ENCODE assay signal across 25 cellular contexts in the genomic region with DNA sequence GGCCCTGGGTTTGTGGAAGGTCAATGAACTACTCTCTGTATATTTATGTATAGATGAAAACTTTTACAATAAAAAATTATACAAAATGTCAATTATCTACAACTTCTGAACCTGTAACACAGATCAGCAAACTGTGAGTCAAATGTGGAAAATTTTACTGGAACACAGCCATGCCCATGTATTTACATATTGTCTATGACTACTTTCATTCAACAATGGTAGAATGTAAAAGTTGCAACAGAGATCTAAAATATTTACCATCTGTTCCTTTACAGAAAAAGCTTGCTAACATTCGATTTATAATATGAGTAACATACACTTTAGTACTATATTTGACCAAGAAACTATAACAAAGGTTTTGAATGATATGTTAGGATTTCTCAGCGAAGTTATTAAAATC.
DNase-seq lines count a peak whose midpoint lies in the region; ATAC-seq and TF ChIP-seq lines count a peak whose summit lies in the region.
"Had no signal": no experiment of that assay in that cellular context is flagged by ENCODE, and none has a peak within 500 bp of the region (broad histone marks: within the 10 kb centered on the region; RNA-seq: fewer than 3 reads in every experiment).

No MANE protein-coding gene starts in this region.

- no peaks in the 10 kb centered on the region for H3K9me3 Mint-ChIP-seq in activated T-cell treated with anti-CD3 and anti-CD28 coated beads, Interleukin-2, amount 50 U/mL, for 24 hours
- H3K9me3 Mint-ChIP-seq: activated CD8-positive, alpha-beta T cell treated with anti-CD3 and anti-CD28 coated beads for 36 hours; activated T-cell treated with anti-CD3 and anti-CD28 coated beads, Interleukin-2, amount 50 U/mL, for 4 hours; mesothelial cell of epicardium; nephron progenitor cell; WTC11 had no signal

- no peaks in the 10 kb centered on the region for H3K36me3 Mint-ChIP-seq in activated T-cell treated with anti-CD3 and anti-CD28 coated beads, Interleukin-2, amount 50 U/mL, for 24 hours (ENCODE audit: low read depth)

- no peak for TF ChIP-seq POLR2A in prostate gland (IDR thresholded peaks at IDR 0.05)

- intact Hi-C loops in prostate gland (cut with DNase I), result no loop called here

- H3K4me1 Mint-ChIP-seq in activated T-cell treated with anti-CD3 and anti-CD28 coated beads, Interleukin-2, amount 50 U/mL, for 24 hours (ENCODE audit: low read depth), result no peaks in the 10 kb centered on the region
- H3K4me1 Mint-ChIP-seq: nephron progenitor cell, WTC11 had no signal

- H3K4me3 ChIP-seq in fibroblast of mammary gland (ENCODE audit: control insufficient read depth, low read depth, low read length) (no peak overlapping the region), prostate gland (no peak overlapping the region)
- H3K4me3 ChIP-seq: BLaER1, dorsolateral prefrontal cortex, thoracic aorta had no signal

- no peaks in the 10 kb centered on the region for H3K9me3 ChIP-seq in prostate gland
- H3K9me3 ChIP-seq: BLaER1, thoracic aorta had no signal

- TF ChIP-seq CTCF in fibroblast of mammary gland (conservative IDR thresholded peaks at IDR 0.05; ENCODE audit: control insufficient read depth, insufficient read depth, low read depth, low read length) (no peak), prostate gland (IDR thresholded peaks at IDR 0.05) (no peak)

- H3K27me3 ChIP-seq in prostate gland (replicated peaks; ENCODE audit: insufficient read depth), result no peaks in the 10 kb centered on the region
- H3K27me3 ChIP-seq: BLaER1 had no signal

- H3K27ac ChIP-seq in prostate gland, result no peak overlapping the region
- H3K27ac ChIP-seq: BLaER1, dorsolateral prefrontal cortex, thoracic aorta had no signal

- 80% methylated on average over 2 of the region's 2 CpGs for WGBS in prostate gland

- no peak overlapping the region for H3K27ac Mint-ChIP-seq in activated T-cell treated with anti-CD3 and anti-CD28 coated beads, Interleukin-2, amount 50 U/mL, for 24 hours
- H3K27ac Mint-ChIP-seq: activated CD8-positive, alpha-beta T cell treated with anti-CD3 and anti-CD28 coated beads for 36 hours; mesothelial cell of epicardium; nephron progenitor cell; WTC11 had no signal

- H3K36me3 ChIP-seq in prostate gland, result no peaks in the 10 kb centered on the region
- H3K36me3 ChIP-seq: thoracic aorta had no signal

- DNase-seq in M059J (ENCODE audit: low read depth) (peak; percentile 14), amniotic stem cell (lab: John Stamatoyannopoulos, UW) (peak; percentile 28), fibroblast of mammary gland (ENCODE audit: low read depth) (peak; percentile 57), prostate gland (ENCODE audit: low spot score) (peak; percentile 52)
- no peak for DNase-seq in activated T-cell treated with anti-CD3 and anti-CD28 coated beads, Interleukin-2, amount 50 U/mL, for 24 hours
- DNase-seq: activated CD8-positive, alpha-beta T cell treated with anti-CD3 and anti-CD28 coated beads for 36 hours; activated naive CD4-positive, alpha-beta T cell treated with anti-CD3 and anti-CD28 coated beads, Interleukin-2, amount 50 U/mL, for 16 hours; activated T-cell treated with anti-CD3 and anti-CD28 coated beads, Interleukin-2, amount 50 U/mL, for 4 hours; dorsolateral prefrontal cortex; GDM1; hypothalamus; kidney glomerular epithelial cell; NCI-H187 treated with DMSO at 0.1 percent for 48 hours; NCI-H510A; nephron progenitor cell; SIG-M5; stimulated activated CD4-positive, alpha-beta T cell treated with anti-CD3 and anti-CD28 coated beads, Interleukin-12 subunit alpha, Interleukin-12 subunit beta, amount 100 ng/mL, for 4 hours; T-helper 2 cell had no signal

- no peaks in the 10 kb centered on the region for H3K27me3 Mint-ChIP-seq in activated T-cell treated with anti-CD3 and anti-CD28 coated beads, Interleukin-2, amount 50 U/mL, for 24 hours
- H3K27me3 Mint-ChIP-seq: activated CD8-positive, alpha-beta T cell treated with anti-CD3 and anti-CD28 coated beads for 36 hours had no signal

- no peaks in the 10 kb centered on the region for H3K4me1 ChIP-seq in prostate gland (replicated peaks)
- H3K4me1 ChIP-seq: BLaER1 had no signal

- no peak overlapping the region for H3K4me3 Mint-ChIP-seq in activated T-cell treated with anti-CD3 and anti-CD28 coated beads, Interleukin-2, amount 50 U/mL, for 24 hours
- H3K4me3 Mint-ChIP-seq: activated CD8-positive, alpha-beta T cell treated with anti-CD3 and anti-CD28 coated beads for 36 hours; activated T-cell treated with anti-CD3 and anti-CD28 coated beads, Interleukin-2, amount 50 U/mL, for 4 hours; mesothelial cell of epicardium; nephron progenitor cell; WTC11 had no signal

- ATAC-seq in GM21723 (IDR thresholded peaks at IDR 0.05; ENCODE audit: unreplicated experiment) (no peak), GM21423 (IDR thresholded peaks at IDR 0.05; ENCODE audit: unreplicated experiment) (no peak)
- ATAC-seq: activated CD8-positive, alpha-beta T cell treated with anti-CD3 and anti-CD28 coated beads for 36 hours; activated T-cell treated with anti-CD3 and anti-CD28 coated beads, Interleukin-2, amount 50 U/mL, for 4 hours; esophagus mucosa; WTC11 had no signal
